17 cellular contexts compared by ENCODE assay signal in genomic region chr9:86349271-86349670, GRCh38. TPM values are rescaled to one million over a fixed set of nuclear protein-coding genes. Genes with fewer than 3 reads are reported as not detected.
DNase-seq lines count a peak whose midpoint lies in the region; ATAC-seq, FAIRE-seq and TF ChIP-seq lines count a peak whose summit lies in the region.
"Had no signal": no experiment of that assay in that cellular context is flagged by ENCODE, and none has a peak within 500 bp of the region (broad histone marks: within the 10 kb centered on the region; RNA-seq: fewer than 3 reads in every experiment).

No MANE protein-coding gene starts in this region.

- H3K4me1 Mint-ChIP-seq in activated naive CD4-positive, alpha-beta T cell treated with anti-CD3 and anti-CD28 coated beads, Interleukin-2, amount 50 U/mL, for 24 hours, result peaks cover 83% of the 10 kb centered on the region
- peaks cover 66% of the 10 kb centered on the region for H3K4me1 Mint-ChIP-seq in activated naive CD4-positive, alpha-beta T cell treated with anti-CD3 and anti-CD28 coated beads, Interleukin-2, amount 10 ng/mL, durations not matched to agents 7 days and 5 days
- H3K4me1 Mint-ChIP-seq in type B pancreatic cell (ENCODE audit: unreplicated experiment), result peaks cover 21% of the 10 kb centered on the region

- H3K27ac Mint-ChIP-seq in activated naive CD4-positive, alpha-beta T cell treated with anti-CD3 and anti-CD28 coated beads, Interleukin-2, amount 50 U/mL, for 24 hours, result no peak overlapping the region
- H3K27ac Mint-ChIP-seq in activated naive CD4-positive, alpha-beta T cell treated with anti-CD3 and anti-CD28 coated beads, Interleukin-2, amount 10 ng/mL, durations not matched to agents 7 days and 5 days, result no peak overlapping the region
- peak overlapping the region; percentile 2 for H3K27ac Mint-ChIP-seq in type B pancreatic cell
- H3K27ac Mint-ChIP-seq: mesothelial cell of epicardium, progenitor cell of endocrine pancreas had no signal

- H3K4me2 ChIP-seq in PC-3 (ENCODE audit: low read length), result peak overlapping the region; percentile 91

- H3K27ac ChIP-seq in PC-3 (ENCODE audit: low read length), result peak overlapping the region; percentile 86
- H3K27ac ChIP-seq: dorsolateral prefrontal cortex, tibial artery had no signal

- peak overlapping the region; percentile 85 for H3K9ac ChIP-seq in PC-3 (ENCODE audit: low read length)

- H3K4me3 ChIP-seq in PC-3 (ENCODE audit: low read length), result peak overlapping the region; percentile 100
- no peak overlapping the region for H3K4me3 ChIP-seq in fibroblast of mammary gland (ENCODE audit: control insufficient read depth, low read depth, low read length)
- H3K4me3 ChIP-seq: SJSA1, tibial artery had no signal

- H3K9me3 ChIP-seq in PC-3 (ENCODE audit: low read length), result no peaks in the 10 kb centered on the region
- H3K9me3 ChIP-seq: SJSA1, tibial artery had no signal

- intact Hi-C loops in PC-3 (cut with micrococcal nuclease), result no loop called here

- H4K20me1 ChIP-seq in PC-3 (ENCODE audit: low read length), result no peaks in the 10 kb centered on the region

- no peak for FAIRE-seq in D721Med (lab: Jason Lieb, UNC)
- FAIRE-seq: frontal cortex had no signal

- no TSS peak for BruUV-seq in PC-3 (replicated peaks; lab: Mats Ljungman, UMichigan)

- H3K9me3 Mint-ChIP-seq in activated naive CD4-positive, alpha-beta T cell treated with anti-CD3 and anti-CD28 coated beads, Interleukin-2, amount 50 U/mL, for 24 hours, result no peaks in the 10 kb centered on the region
- no peaks in the 10 kb centered on the region for H3K9me3 Mint-ChIP-seq in activated naive CD4-positive, alpha-beta T cell treated with anti-CD3 and anti-CD28 coated beads, Interleukin-2, amount 10 ng/mL, durations not matched to agents 7 days and 5 days
- no peaks in the 10 kb centered on the region for H3K9me3 Mint-ChIP-seq in type B pancreatic cell
- H3K9me3 Mint-ChIP-seq: mesothelial cell of epicardium had no signal

- H3K4me1 ChIP-seq in PC-3 (ENCODE audit: insufficient read depth, low read length), result peaks cover 39% of the 10 kb centered on the region

- H2AFZ ChIP-seq in PC-3 (ENCODE audit: low read length), result no peak overlapping the region

- DNase-seq in activated naive CD4-positive, alpha-beta T cell treated with anti-CD3 and anti-CD28 coated beads, Interleukin-2, amount 10 ng/mL, durations not matched to agents 7 days and 5 days, result no peak
- DNase-seq in PC-3 (peak; percentile 78), fibroblast of mammary gland (ENCODE audit: low read depth) (peak; percentile 47), type B pancreatic cell (ENCODE audit: extremely low spot score, unreplicated experiment) (no peak), D721Med (ENCODE audit: insufficient read length, low spot score) (no peak)
- no peak for DNase-seq in stimulated activated naive CD8-positive, alpha-beta T cell treated with anti-CD3 and anti-CD28 coated beads, Interleukin-15, Interleukin-2, amounts not matched to agents 100 U/mL and 50 U/mL, for 24 hours
- DNase-seq: aorta, dorsolateral prefrontal cortex, NCI-H187, NCI-H526 treated with DMSO at 0.1 percent for 48 hours, tibial artery had no signal

- POLR2A ChIA-PET in PC-3 (lab: Charles Lee; ENCODE audit: unreplicated experiment), result interaction anchor here (0.7 kb wide), 1 partner anchor 27 kb away, joined by 4 read pairs; no protein-coding TSS in a partner anchor

- peak; percentile 5 for ATAC-seq in PC-3
- ATAC-seq in GM18867 (IDR thresholded peaks at IDR 0.05; ENCODE audit: unreplicated experiment), result no peak
- no peak for ATAC-seq in stimulated activated naive CD8-positive, alpha-beta T cell treated with anti-CD3 and anti-CD28 coated beads, Interleukin-15, Interleukin-2, amounts not matched to agents 100 U/mL and 50 U/mL, for 24 hours

- H3K27me3 Mint-ChIP-seq in activated naive CD4-positive, alpha-beta T cell treated with anti-CD3 and anti-CD28 coated beads, Interleukin-2, amount 50 U/mL, for 24 hours, result no peaks in the 10 kb centered on the region
- no peaks in the 10 kb centered on the region for H3K27me3 Mint-ChIP-seq in activated naive CD4-positive, alpha-beta T cell treated with anti-CD3 and anti-CD28 coated beads, Interleukin-2, amount 10 ng/mL, durations not matched to agents 7 days and 5 days
- H3K27me3 Mint-ChIP-seq in type B pancreatic cell, result no peaks in the 10 kb centered on the region
- H3K27me3 Mint-ChIP-seq: progenitor cell of endocrine pancreas had no signal

- no peaks in the 10 kb centered on the region for H3K27me3 ChIP-seq in PC-3 (ENCODE audit: low read length)
- H3K27me3 ChIP-seq: dorsolateral prefrontal cortex, SJSA1, tibial artery had no signal

- peak overlapping the region; percentile 33 for H3K4me3 Mint-ChIP-seq in activated naive CD4-positive, alpha-beta T cell treated with anti-CD3 and anti-CD28 coated beads, Interleukin-2, amount 50 U/mL, for 24 hours
- no peak overlapping the region for H3K4me3 Mint-ChIP-seq in activated naive CD4-positive, alpha-beta T cell treated with anti-CD3 and anti-CD28 coated beads, Interleukin-2, amount 10 ng/mL, durations not matched to agents 7 days and 5 days
- no peak overlapping the region for H3K4me3 Mint-ChIP-seq in type B pancreatic cell
- H3K4me3 Mint-ChIP-seq: mesothelial cell of epicardium had no signal

- peaks cover 11% of the 10 kb centered on the region for H3K36me3 ChIP-seq in PC-3 (ENCODE audit: low read depth, low read length)

- CTCF ChIA-PET in activated naive CD4-positive, alpha-beta T cell treated with anti-CD3 and anti-CD28 coated beads, Interleukin-2, amount 10 ng/mL, durations not matched to agents 7 days and 5 days (lab: Charles Lee), result no interaction called here
- CTCF ChIA-PET in PC-3 (lab: Charles Lee), result no interaction called here

- peaks cover 81% of the 10 kb centered on the region for H3K79me2 ChIP-seq in PC-3 (ENCODE audit: low read length)

- H3F3A ChIP-seq in PC-3 (ENCODE audit: low read length, unreplicated experiment), result no peaks in the 10 kb centered on the region

- TF ChIP-seq CTCF in PC-3 (conservative IDR thresholded peaks at IDR 0.05; ENCODE audit: low read depth, low read length), result no peak
- TF ChIP-seq CTCF in fibroblast of mammary gland (conservative IDR thresholded peaks at IDR 0.05; ENCODE audit: control insufficient read depth, insufficient read depth, low read depth, low read length), result no peak
- TF ChIP-seq CTCF in type B pancreatic cell (conservative IDR thresholded peaks at IDR 0.05), result no peak
- TF ChIP-seq CTCF in D721Med (IDR thresholded peaks at IDR 0.05; ENCODE audit: insufficient read depth, missing control alignments), result no peak

- H3K9me2 ChIP-seq in PC-3 (replicated peaks; ENCODE audit: low read length), result no peaks in the 10 kb centered on the region

- peaks cover 23% of the 10 kb centered on the region for H3K36me3 Mint-ChIP-seq in activated naive CD4-positive, alpha-beta T cell treated with anti-CD3 and anti-CD28 coated beads, Interleukin-2, amount 50 U/mL, for 24 hours
- peaks cover 48% of the 10 kb centered on the region for H3K36me3 Mint-ChIP-seq in activated naive CD4-positive, alpha-beta T cell treated with anti-CD3 and anti-CD28 coated beads, Interleukin-2, amount 10 ng/mL, durations not matched to agents 7 days and 5 days
- peaks cover 34% of the 10 kb centered on the region for H3K36me3 Mint-ChIP-seq in type B pancreatic cell

RNA-seq across cellular contexts. Expression of gene TUT7, which starts 4.9 kb away (rescaled TPM):
- total RNA-seq in PC-3 (2014; rRNA removed) (12.3 and 17.0 TPM in 2 replicates), type B pancreatic cell (ENCODE audit: low replicate concordance) (26.5 and 49.9 TPM in 2 replicates)

Comparison
In these comparisons a context has a peak if more than half of its experiments do, and no peak if none do; other contexts are left out.
1. DNase-seq: peak in PC-3 (single experiment) and fibroblast of mammary gland (single experiment); none in activated naive CD4-positive, alpha-beta T cell treated with anti-CD3 and anti-CD28 coated beads, Interleukin-2, amount 10 ng/mL, durations not matched to agents 7 days and 5 days (single experiment), type B pancreatic cell (single experiment), stimulated activated naive CD8-positive, alpha-beta T cell treated with anti-CD3 and anti-CD28 coated beads, Interleukin-15, Interleukin-2, amounts not matched to agents 100 U/mL and 50 U/mL, for 24 hours (single experiment) and D721Med (single experiment).